Comparison of ENCODE assay signal across 22 cellular contexts in the genomic region with DNA sequence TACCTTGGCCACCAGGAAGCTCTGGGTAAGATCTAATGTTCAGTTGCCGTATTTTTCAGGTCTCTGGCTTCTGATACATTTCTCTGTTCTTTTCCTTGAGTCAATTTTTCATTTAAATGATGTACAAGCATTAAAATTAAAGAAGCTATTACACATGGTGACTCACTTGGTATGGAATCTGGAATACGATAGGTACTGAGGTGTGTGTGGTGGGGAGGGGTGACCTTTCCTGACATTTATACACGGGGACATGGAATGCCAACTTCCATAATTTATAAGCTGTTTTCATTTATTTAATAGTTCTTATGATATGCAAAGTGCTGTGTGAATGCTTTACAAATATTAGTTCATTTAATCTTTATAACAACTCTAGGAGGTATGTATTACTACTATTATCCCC. TPM values are rescaled to one million over a fixed set of nuclear protein-coding genes. Genes with fewer than 3 reads are reported as not detected.
DNase-seq lines count a peak whose midpoint lies in the region; ATAC-seq, FAIRE-seq and TF ChIP-seq lines count a peak whose summit lies in the region.
"Had no signal": no experiment of that assay in that cellular context is flagged by ENCODE, and none has a peak within 500 bp of the region (broad histone marks: within the 10 kb centered on the region; RNA-seq: fewer than 3 reads in every experiment).

No MANE protein-coding gene starts in this region.

- peaks cover 0 to 10% of the 10 kb centered on the region in 2 experiments; a peak in 2 of 4 replicates for H3K4me1 ChIP-seq in HCT116 (ENCODE audit: control insufficient read depth in 1 of 2, insufficient read depth in 2 of 2, low read length in 2 of 2)
- peaks cover 5 to 6% of the 10 kb centered on the region in 2 experiments; a peak in 4 of 5 replicates for H3K4me1 ChIP-seq in K562 (replicated peaks in 1 of 2; ENCODE audit: control insufficient read depth in 2 of 2, insufficient read depth in 2 of 2, low read length in 2 of 2)
- H3K4me1 ChIP-seq: A549, HAP-1 had no signal

- TF ChIP-seq RAD21 in HCT116 (IDR thresholded peaks at IDR 0.05; ENCODE audit: low read depth) (no peak), K562 (CRISPR knock-in tag; conservative IDR thresholded peaks at IDR 0.05 in 1 of 2, IDR thresholded peaks at IDR 0.05 in 1 of 2) (no peak)

- POLR2A ChIA-PET in HCT116 (lab: Charles Lee) (no interaction called here), RWPE1 (lab: Yijun Ruan, JAX; ENCODE audit: low non-redundant PET) (no interaction called here), K562 (lab: Yijun Ruan, JAX) (interaction anchor here (0.7 kb wide), 1 partner anchor 24 kb away, joined by 3 read pairs; no protein-coding TSS in a partner anchor)

- H3K4me3 ChIP-seq in HCT116 (replicated peaks in 1 of 2; ENCODE audit: low read depth in 1 of 2, low read length in 2 of 2) (no peak overlapping the region), K562 (no peak overlapping the region), epithelial cell of esophagus (ENCODE audit: low read length) (no peak overlapping the region)
- H3K4me3 ChIP-seq: A549, HAP-1 had no signal

- TF ChIP-seq CTCF in HCT116 (IDR thresholded peaks at IDR 0.05 in 2 of 3, conservative IDR thresholded peaks at IDR 0.05 in 1 of 3; ENCODE audit: borderline replicate concordance in 1 of 3, insufficient read depth in 1 of 3, low read depth in 2 of 3, low read length in 2 of 3) (no peak), RWPE1 (conservative IDR thresholded peaks at IDR 0.05; ENCODE audit: low read depth) (no peak), K562 (IDR thresholded peaks at IDR 0.05 in 2 of 3, conservative IDR thresholded peaks at IDR 0.05 in 1 of 3; ENCODE audit: insufficient read depth in 2 of 3, low read depth in 1 of 3, low read length in 3 of 3) (no peak), epithelial cell of esophagus (IDR thresholded peaks at IDR 0.05; ENCODE audit: insufficient read depth, low read depth, low read length, missing control alignments) (no peak)

- no peaks in the 10 kb centered on the region for H3K9me2 ChIP-seq in HCT116 (ENCODE audit: insufficient read depth)

- H3K4me2 ChIP-seq in HCT116 (ENCODE audit: low read length), result peak overlapping the region; percentile 34; the same call in 1 of the 2 replicates
- H3K4me2 ChIP-seq in K562 (ENCODE audit: insufficient read depth, low read length), result no peak overlapping the region
- H3K4me2 ChIP-seq: A549 had no signal

- H3K36me3 ChIP-seq in HCT116 (ENCODE audit: control insufficient read depth in 1 of 2, insufficient read depth in 2 of 2, low read length in 2 of 2), result no peaks in the 10 kb centered on the region
- no peaks in the 10 kb centered on the region for H3K36me3 ChIP-seq in K562 (ENCODE audit: control insufficient read depth, insufficient read depth, low read length)
- H3K36me3 ChIP-seq: HAP-1 had no signal

- CTCF ChIA-PET in HCT116 (lab: Charles Lee), result no interaction called here
- CTCF ChIA-PET in RWPE1 (lab: Yijun Ruan, JAX), result no interaction called here
- CTCF ChIA-PET in K562 (lab: Yijun Ruan, JAX; ENCODE audit: low intra/inter-chr PET ratio), result no interaction called here

- H3K27me3 ChIP-seq in HCT116 (ENCODE audit: insufficient read depth, low read length) (0 out of 2 replicates have a peak, but pooled peaks cover 4% of the 10 kb centered on the region), K562 (ENCODE audit: control insufficient read depth in 2 of 2, insufficient read depth in 2 of 2, low read length in 2 of 2) (peaks cover 33 to 45% of the 10 kb centered on the region in 2 experiments)

- H3K27ac ChIP-seq in HCT116 (ENCODE audit: low read depth, low read length) (no peak overlapping the region), RWPE1 (no peak overlapping the region), K562 (ENCODE audit: extremely low read depth, low read depth, low read length) (no peak overlapping the region)
- H3K27ac ChIP-seq: A549 had no signal

- H3K9me3 ChIP-seq in HCT116 (ENCODE audit: control insufficient read depth in 1 of 2, insufficient read depth in 1 of 2, low read depth in 1 of 2, low read length in 2 of 2) (no peaks in the 10 kb centered on the region), K562 (replicated peaks; ENCODE audit: control insufficient read depth, insufficient read depth, low read depth, low read length) (no peaks in the 10 kb centered on the region)
- H3K9me3 ChIP-seq: A549, HAP-1 had no signal

- H2AFZ ChIP-seq in HCT116 (ENCODE audit: low read depth, low read length, poor library complexity, severe bottlenecking) (no peak overlapping the region), K562 (ENCODE audit: low read depth, low read length) (no peak overlapping the region)

- intact Hi-C loops in HCT116 (cut with micrococcal nuclease), result no loop called here
- intact Hi-C loops in K562 (cut with micrococcal nuclease), result no loop called here

- H3K79me2 ChIP-seq in HCT116 (ENCODE audit: insufficient read depth, low read length) (no peaks in the 10 kb centered on the region), K562 (ENCODE audit: control insufficient read depth, insufficient read depth, low read length) (no peaks in the 10 kb centered on the region)

- H3K9ac ChIP-seq in HCT116 (ENCODE audit: low read length) (no peak overlapping the region), K562 (ENCODE audit: insufficient read depth in 1 of 2, low read depth in 2 of 2, low read length in 2 of 2) (no peak overlapping the region)

- no peak for TF ChIP-seq EP300 in K562 (IDR thresholded peaks at IDR 0.05; ENCODE audit: low read length)

- H4K20me1 ChIP-seq in HCT116 (ENCODE audit: insufficient read depth) (no peaks in the 10 kb centered on the region), K562 (replicated peaks; ENCODE audit: control insufficient read depth, insufficient read depth, low read length) (0 out of 2 replicates have a peak, but pooled peaks cover 2% of the 10 kb centered on the region)

- FAIRE-seq in K562 (lab: Jason Lieb, UNC), result no peak
- FAIRE-seq: A549, GM12891, GM18507, H54 had no signal

- TF ChIP-seq POLR2A in HCT116 (IDR thresholded peaks at IDR 0.05; ENCODE audit: borderline replicate concordance, extremely low read depth, insufficient read depth, insufficient read length) (no peak), K562 (conservative IDR thresholded peaks at IDR 0.05) (no peak)

- RAD21 ChIA-PET in HCT116 (lab: Charles Lee; ENCODE audit: low non-redundant PET in 1 of 2, low total read pairs in 2 of 2, uncharacterized antibody in 2 of 2, unreplicated experiment in 2 of 2), result no interaction called here

- ATAC-seq in HCT116 (peak; percentile 60; the same call in 1 of the 2 replicates), K562 (no peak)
- ATAC-seq: A549 had no signal

- H3K9me1 ChIP-seq in K562 (ENCODE audit: control insufficient read depth, insufficient read depth, low read length), result no peaks in the 10 kb centered on the region

- WGBS in K562 (ENCODE audit: insufficient coverage, low coverage, missing lambda C conversion rate), result 27% methylated on average over 3 of the region's 3 CpGs

- BruUV-seq in HCT116 (replicated peaks; lab: Mats Ljungman, UMichigan) (no TSS peak), K562 (replicated peaks; lab: Mats Ljungman, UMichigan) (no TSS peak)

- DNase-seq in HCT116 (ENCODE audit: low read depth, low spot score) (no peak), RWPE1 (ENCODE audit: low spot score) (peak; percentile 60), K562 (ENCODE audit: extremely low read depth in 1 of 4, low spot score in 3 of 4) (no peak), epithelial cell of esophagus (ENCODE audit: low read depth) (peak; percentile 19), AG20443 (ENCODE audit: low spot score) (no peak), NCI-H510A treated with DMSO at 0.1 percent for 48 hours (lab: John Stamatoyannopoulos, UW) (no peak)
- no peak for DNase-seq in stimulated activated CD4-positive, alpha-beta T cell treated with anti-CD3 and anti-CD28 coated beads, Interleukin-1b, Interleukin-23, amount 100 ng/mL, for 48 hours
- DNase-seq: 8988T; ACHN; C1 segment of cervical spinal cord; Calu3; CD4-positive, alpha-beta memory T cell; COR-L47; DMS53; DMS79 treated with DMSO at 0.1 percent for 48 hours; GF-D8; GOT3 had no signal

- in situ Hi-C loops in K562 (cut with MboI), result no loop called here

TF ChIP-seq in HCT116, 20 proteins besides CTCF, POLR2A, EP300 and RAD21:
- 0 out of 2 replicates have a peak, but pooled peaks have one; percentile 8 for TF ChIP-seq FOSL1 (IDR thresholded peaks at IDR 0.05; ENCODE audit: low read depth)
- TF ChIP-seq POLR2AphosphoS5 (IDR thresholded peaks at IDR 0.05; ENCODE audit: low read depth, low read length), result no peak

TF ChIP-seq in K562, 482 proteins besides CTCF, POLR2A, EP300 and RAD21:
- TF ChIP-seq ADNP (tag; IDR thresholded peaks at IDR 0.05), result peak; percentile 46; the same call in 1 of the 2 replicates
- TF ChIP-seq FOSL1 (tag; conservative IDR thresholded peaks at IDR 0.05), result no peak

RNA-seq across cellular contexts. Expression of a gene that starts 47.8 kb away (rescaled TPM):
- not detected for total RNA-seq in HCT116 (2021; ENCODE audit: unreplicated experiment)
- 0.04 and 0.09 TPM in 2 replicates for polyA plus RNA-seq in HCT116 (2012)
- 0.11 and 0.35 TPM in 2 replicates for total RNA-seq in K562 (2011; cell fraction: chromatin; rRNA removed; ENCODE audit: low replicate concordance)
- total RNA-seq in K562 (2011; cell fraction: nucleolus; rRNA removed), result 0.13 and 0.33 TPM in 2 replicates
- 0.15 and 0.31 TPM in 2 replicates for total RNA-seq in K562 (2011; cell fraction: nucleoplasm; rRNA removed)
- 0.65 and 1.0 TPM in 2 replicates for total RNA-seq in K562 (2014; rRNA removed)
- total RNA-seq in K562 (2014; rRNA removed; fragmentation: Illumina TruSeq; extraction: Trizol), result 0.22 and 0.33 TPM in 2 replicates
- total RNA-seq in K562 (2015; rRNA removed; fragmentation: Illumina TruSeq; extraction: Trizol), result 0.60 and 0.62 TPM in 2 replicates
- total RNA-seq in K562 (2021), result 1.1 and 1.2 TPM in 2 replicates
- polyA plus RNA-seq in K562 (2011; rRNA removed), result 0.14 and 0.81 TPM in 2 replicates
- 0.30 and 0.59 TPM in 2 replicates for polyA plus RNA-seq in K562 (2011; cell fraction: cytosol; rRNA removed)
- polyA plus RNA-seq in K562 (2011; cell fraction: nucleus; rRNA removed), result 0.44 and 0.91 TPM in 2 replicates
- 0.89 and 1.6 TPM in 2 replicates for polyA plus RNA-seq in K562 (2012)
- 0.64 and 0.78 TPM in 2 replicates for polyA plus RNA-seq in K562 (2014; fragmentation: Illumina TruSeq; extraction: Trizol)
- under 1 TPM; 0.07 to 0.13 TPM for polyA plus RNA-seq in K562 (2014; fragmentation: Nextera tagmentation; extraction: Ambion mirVana)
- polyA plus RNA-seq in K562 (2014; rRNA removed), result 0.23 and 0.51 TPM in 2 replicates
- polyA minus RNA-seq in K562 (2011; rRNA and poly(A)+ RNA removed), result 0.21 and 0.99 TPM in 2 replicates
- polyA minus RNA-seq in K562 (2011; cell fraction: cytosol; rRNA and poly(A)+ RNA removed), result 0.48 and 1.8 TPM in 2 replicates
- 0.40 and 1.4 TPM in 2 replicates for polyA minus RNA-seq in K562 (2011; cell fraction: nucleus; rRNA and poly(A)+ RNA removed)
- total RNA-seq: Calu3; CD4-positive, alpha-beta memory T cell had no signal
- polyA plus RNA-seq: CD4-positive, alpha-beta memory T cell had no signal

Comparison
In these comparisons a context has a peak if more than half of its experiments do, and no peak if none do; other contexts are left out.
1. DNase-seq: peak in RWPE1 (single experiment) and epithelial cell of esophagus (single experiment); none in HCT116 (single experiment), K562 (0 of 4), AG20443 (single experiment), stimulated activated CD4-positive, alpha-beta T cell treated with anti-CD3 and anti-CD28 coated beads, Interleukin-1b, Interleukin-23, amount 100 ng/mL, for 48 hours (single experiment) and NCI-H510A treated with DMSO at 0.1 percent for 48 hours (single experiment).